Comparison of ENCODE assay signal across 10 cellular contexts in genomic region chr2:73282924-73283544, GRCh38. TPM values are rescaled to one million over a fixed set of nuclear protein-coding genes. Genes with fewer than 3 reads are reported as not detected.
DNase-seq lines count a peak whose midpoint lies in the region; ATAC-seq and TF ChIP-seq lines count a peak whose summit lies in the region.
"Had no signal": no experiment of that assay in that cellular context is flagged by ENCODE, and none has a peak within 500 bp of the region (broad histone marks: within the 10 kb centered on the region; RNA-seq: fewer than 3 reads in every experiment).

No MANE protein-coding gene starts in this region.

- TF ChIP-seq CTCF in GM06990 (IDR thresholded peaks at IDR 0.05; ENCODE audit: insufficient read depth, low read length, poor library complexity, severe bottlenecking) (no peak), LNCaP clone FGC (IDR thresholded peaks at IDR 0.05; ENCODE audit: control insufficient read depth, extremely low read depth, insufficient read depth) (no peak), mammary epithelial cell (conservative IDR thresholded peaks at IDR 0.05 in 1 of 2, IDR thresholded peaks at IDR 0.05 in 1 of 2; ENCODE audit: extremely low read depth in 1 of 2, insufficient read depth in 1 of 2, low read depth in 1 of 2, low read length in 2 of 2) (no peak), neural progenitor cell (IDR thresholded peaks at IDR 0.05) (no peak), GM13977 (IDR thresholded peaks at IDR 0.05; ENCODE audit: extremely low read depth, insufficient read depth, missing control alignments) (no peak)

- intact Hi-C loops in mammary epithelial cell (cut with micrococcal nuclease): no loop called here

- CTCF ChIA-PET in mammary epithelial cell (lab: Charles Lee; ENCODE audit: low non-redundant PET): no interaction called here

- H3K36me3 Mint-ChIP-seq in neural progenitor cell: no peaks in the 10 kb centered on the region

- H3K9ac ChIP-seq in mammary epithelial cell (ENCODE audit: insufficient read depth, low read length): no peak overlapping the region
- H3K9ac ChIP-seq in neural progenitor cell: no peak overlapping the region

- no peaks in the 10 kb centered on the region for H3K9me3 Mint-ChIP-seq in neural progenitor cell

- peak overlapping the region; percentile 89 for H3K4me3 ChIP-seq in GM06990 (replicated peaks; ENCODE audit: low read depth, low read length)
- peak overlapping the region; percentile 65 for H3K4me3 ChIP-seq in LNCaP clone FGC (ENCODE audit: low read depth, low read length)
- H3K4me3 ChIP-seq in mammary epithelial cell (replicated peaks in 1 of 3; ENCODE audit: insufficient read depth in 1 of 3, low read depth in 2 of 3, low read length in 3 of 3): peak overlapping the region; percentile 70 to 76 (median 73)
- peak overlapping the region; percentile 80 for H3K4me3 ChIP-seq in neural progenitor cell

- H3K27ac Mint-ChIP-seq in neural progenitor cell: no peak overlapping the region

- H3K4me2 ChIP-seq in mammary epithelial cell (ENCODE audit: insufficient read depth, low read depth, low read length) (peak overlapping the region; percentile 98), neural progenitor cell (peak overlapping the region; percentile 95)

- dilution Hi-C loops in mammary epithelial cell (cut with HindIII; ENCODE audit: low sequenced_read_pairs): no loop called here

- H3K27ac ChIP-seq in mammary epithelial cell (ENCODE audit: insufficient read depth, low read depth, low read length) (no peak overlapping the region), neural progenitor cell (no peak overlapping the region)
- H3K27ac ChIP-seq: SJSA1 had no signal

- BruUV-seq in mammary epithelial cell (replicated peaks; lab: Mats Ljungman, UMichigan): no TSS peak

- in situ Hi-C loops in mammary epithelial cell (cut with MboI; ENCODE audit: low sequenced_read_pairs in 2 of 2) (no loop called here), GM13977 (cut with MboI; ENCODE audit: low pct_unique_long_range_greater_than_20kb, low sequenced_read_pairs, unreplicated experiment) (no loop called here)

- H3K4me1 ChIP-seq in mammary epithelial cell (ENCODE audit: insufficient read depth, low read length): peaks cover 10% of the 10 kb centered on the region
- H3K4me1 ChIP-seq in neural progenitor cell: peaks cover 14% of the 10 kb centered on the region

- no peak for ATAC-seq in GM21825 (IDR thresholded peaks at IDR 0.05; ENCODE audit: unreplicated experiment)

- H3K4me1 Mint-ChIP-seq in neural progenitor cell: peaks cover 8% of the 10 kb centered on the region

- H3K27me3 ChIP-seq in GM06990 (replicated peaks; ENCODE audit: control insufficient read depth, insufficient read depth, low read length) (no peaks in the 10 kb centered on the region), mammary epithelial cell (ENCODE audit: insufficient read depth, low read length) (no peaks in the 10 kb centered on the region), neural progenitor cell (peaks cover 35% of the 10 kb centered on the region)

- H3K36me3 ChIP-seq in GM06990 (ENCODE audit: control insufficient read depth, insufficient read depth, low read length): peaks cover 2% of the 10 kb centered on the region
- no peaks in the 10 kb centered on the region for H3K36me3 ChIP-seq in mammary epithelial cell (ENCODE audit: insufficient read depth, low read length)
- H3K36me3 ChIP-seq in neural progenitor cell: no peaks in the 10 kb centered on the region
- H3K36me3 ChIP-seq: SJSA1 had no signal

- peak overlapping the region; percentile 93 for H2AFZ ChIP-seq in mammary epithelial cell (ENCODE audit: low read depth, low read length)
- no peak overlapping the region for H2AFZ ChIP-seq in neural progenitor cell (replicated peaks)

- peaks cover 21% of the 10 kb centered on the region for H3K79me2 ChIP-seq in mammary epithelial cell (ENCODE audit: insufficient read depth, low read length)
- peaks cover 17% of the 10 kb centered on the region for H3K79me2 ChIP-seq in neural progenitor cell (ENCODE audit: low read depth)

- WGBS in mammary epithelial cell (ENCODE audit: low coverage, missing lambda C conversion rate): 72% methylated on average over 4 of the region's 5 CpGs

- H3K4me3 Mint-ChIP-seq in neural progenitor cell: peak overlapping the region; percentile 87

- H3F3A ChIP-seq in neural progenitor cell (ENCODE audit: low read depth): peaks cover 21% of the 10 kb centered on the region

- no peak for DNase-seq in GM06990 (ENCODE audit: extremely low read depth, insufficient read length)
- no peak for DNase-seq in LNCaP clone FGC (ENCODE audit: low read depth)
- DNase-seq in mammary epithelial cell: no peak
- peak; percentile 27 for DNase-seq in neural progenitor cell (ENCODE audit: low spot score)
- no peak for DNase-seq in GM13977 (ENCODE audit: low spot score)
- DNase-seq in hypothalamus (lab: John Stamatoyannopoulos, UW): no peak
- no peak for DNase-seq in A172 (ENCODE audit: low spot score)

- H3K9me3 ChIP-seq in mammary epithelial cell (replicated peaks; ENCODE audit: insufficient read depth, low read length) (no peaks in the 10 kb centered on the region), neural progenitor cell (ENCODE audit: low read depth) (no peaks in the 10 kb centered on the region)
- H3K9me3 ChIP-seq: SJSA1 had no signal

- H4K20me1 ChIP-seq in mammary epithelial cell (ENCODE audit: insufficient read depth, low read length) (no peaks in the 10 kb centered on the region), neural progenitor cell (ENCODE audit: low read depth) (peaks cover 31% of the 10 kb centered on the region)

- peaks cover 29% of the 10 kb centered on the region for H3K27me3 Mint-ChIP-seq in neural progenitor cell (ENCODE audit: insufficient read depth, low read depth)

RNA-seq across cellular contexts. Expression of gene FBXO41, which starts 1.2 kb away (rescaled TPM):
- total RNA-seq in mammary epithelial cell (1 to 10 TPM; 6.7 to 8.9 TPM), neural progenitor cell (ENCODE audit: low replicate concordance) (1.5 and 6.3 TPM in 2 replicates)
- polyA plus RNA-seq in mammary epithelial cell: 4.5 TPM
- polyA minus RNA-seq in mammary epithelial cell: 18.5 TPM
- 2.4 and 2.9 TPM in 2 replicates for total RNA-seq in A172 (2014; rRNA removed; shearing (Covaris generic))

RNA-seq across cellular contexts. Expression of gene EGR4, which starts 10.3 kb away (rescaled TPM):
- total RNA-seq in mammary epithelial cell (under 1 TPM in 1 of 2 donors, not detected in 1; 0.12 TPM), neural progenitor cell (ENCODE audit: low replicate concordance) (0.40 TPM in 1 of 2 replicates, not detected in the other)
- polyA plus RNA-seq in mammary epithelial cell: 0.02 TPM
- polyA minus RNA-seq in mammary epithelial cell: not detected
- not detected in 2 replicates for total RNA-seq in A172 (2014; rRNA removed; shearing (Covaris generic))
- total RNA-seq: lung, SJSA1 had no signal

RNA-seq across cellular contexts. Expression of gene CCT7, which starts 48.9 kb away (rescaled TPM):
- total RNA-seq in mammary epithelial cell: 100 to 1,000 TPM; 204 to 348 TPM
- 357 TPM for polyA plus RNA-seq in mammary epithelial cell
- polyA minus RNA-seq in mammary epithelial cell: 607 TPM
- 365 and 456 TPM in 2 replicates for total RNA-seq in neural progenitor cell (ENCODE audit: low replicate concordance)
- 695 and 768 TPM in 2 replicates for total RNA-seq in A172 (2014; rRNA removed; shearing (Covaris generic))

RNA-seq across cellular contexts. Expression of gene PRADC1, which starts 50.0 kb away (rescaled TPM):
- total RNA-seq in mammary epithelial cell (10 to 100 TPM; 11.5 to 14.0 TPM), neural progenitor cell (ENCODE audit: low replicate concordance) (3.9 and 8.2 TPM in 2 replicates)
- polyA plus RNA-seq in mammary epithelial cell: 15.4 TPM
- polyA minus RNA-seq in mammary epithelial cell: 8.5 TPM
- 39.3 and 48.8 TPM in 2 replicates for total RNA-seq in A172 (2014; rRNA removed; shearing (Covaris generic))
